ENCODE assay signal across 8 cellular contexts in the genomic region with DNA sequence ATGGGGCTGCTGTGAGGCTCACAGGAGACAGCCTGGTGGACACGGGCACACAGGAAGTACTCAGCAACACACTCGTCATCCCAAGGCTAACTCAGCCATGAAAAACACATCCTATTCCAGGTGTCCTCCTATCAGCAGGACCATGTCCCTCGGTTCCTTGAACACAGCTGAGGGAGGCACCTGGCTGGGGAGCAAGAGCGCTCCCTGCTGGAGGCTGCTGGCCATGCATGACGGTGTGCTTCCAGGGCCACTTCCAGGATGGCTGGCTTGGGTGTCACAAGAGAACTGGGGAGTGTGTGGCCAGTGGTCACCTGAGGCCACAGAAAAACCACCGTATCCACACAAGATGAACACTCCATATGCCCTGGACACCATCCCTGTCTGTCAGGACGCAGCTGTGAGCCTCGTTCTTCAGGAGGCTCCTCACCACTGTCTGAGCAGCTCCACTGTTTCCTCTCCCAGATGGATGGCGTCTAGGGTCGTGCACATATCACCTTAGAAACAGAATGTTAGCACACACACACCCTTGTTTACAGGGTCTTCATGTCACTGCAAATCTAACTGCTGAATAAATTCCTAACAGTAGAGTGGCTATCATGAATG. TPM values are rescaled to one million over a fixed set of nuclear protein-coding genes. Genes with fewer than 3 reads are reported as not detected.
DNase-seq lines count a peak whose midpoint lies in the region; ATAC-seq and TF ChIP-seq lines count a peak whose summit lies in the region.

No MANE protein-coding gene starts in this region.

- peak; percentile 100 for TF ChIP-seq CTCF in GM12873 (IDR thresholded peaks at IDR 0.05; ENCODE audit: insufficient read depth, low read depth, low read length, missing control alignments)
- TF ChIP-seq CTCF in vagina (IDR thresholded peaks at IDR 0.05): peak; percentile 76 to 93 (median 83)

- H3K27me3 Mint-ChIP-seq in IgD-negative memory B cell: no peaks in the 10 kb centered on the region

- DNase-seq in T-helper 1 cell: peak; percentile 52 to 66 (median 63)
- DNase-seq in amniotic stem cell (lab: John Stamatoyannopoulos, UW): peak; percentile 8
- DNase-seq in left cardiac atrium: peak; percentile 77
- DNase-seq in pulmonary artery endothelial cell (ENCODE audit: low read depth, low spot score): peak; percentile 10
- DNase-seq in vagina (ENCODE audit: extremely low spot score in 2 of 2): no peak

- H3K4me3 Mint-ChIP-seq in IgD-negative memory B cell: peak overlapping the region in 1 of 4 donors; percentile 8

- TF ChIP-seq POLR2A in vagina (IDR thresholded peaks at IDR 0.05): no peak

- no peak overlapping the region for H3K4me3 ChIP-seq in vagina

- H3K36me3 ChIP-seq in vagina: no peaks in the 10 kb centered on the region

- peaks cover 26% of the 10 kb centered on the region for H3K4me1 ChIP-seq in vagina

- H3K27me3 ChIP-seq in vagina: no peaks in the 10 kb centered on the region

- peaks cover 19 to 23% (median 22%) of the 10 kb centered on the region in 3 donors for H3K4me1 Mint-ChIP-seq in IgD-negative memory B cell

- peak; percentile 73 to 75 for ATAC-seq in left cardiac atrium
- ATAC-seq in HG03571 (IDR thresholded peaks at IDR 0.05; ENCODE audit: unreplicated experiment): no peak

- intact Hi-C loops in left cardiac atrium (cut with DNase I): loop anchor here (1.0 to 5.0 kb wide), 2 partner anchors 66 to 119 kb away; a partner anchor contains a TSS
- intact Hi-C loops in vagina (cut with DNase I): loop anchor here (5.0 to 10.0 kb wide), 2 partner anchors 68 to 121 kb away; a partner anchor contains a TSS

- no peaks in the 10 kb centered on the region for H3K9me3 ChIP-seq in vagina

- peak overlapping the region in 2 of 3 donors; percentile 37 to 80 for H3K27ac Mint-ChIP-seq in IgD-negative memory B cell

- H3K27ac ChIP-seq in vagina: peak overlapping the region; percentile 13

- H3K36me3 Mint-ChIP-seq in IgD-negative memory B cell: no peaks in the 10 kb centered on the region

- H3K9me3 Mint-ChIP-seq in IgD-negative memory B cell: no peaks in the 10 kb centered on the region

RNA-seq across cellular contexts. Expression of a gene that starts 31.0 kb away (rescaled TPM):
- polyA plus RNA-seq in IgD-negative memory B cell: 1.2 TPM
- total RNA-seq in left cardiac atrium: 1 to 10 TPM; 1.9 to 2.4 TPM
- 14.9 and 21.2 TPM in 2 replicates for total RNA-seq in pulmonary artery endothelial cell
- 0.74 TPM for total RNA-seq in vagina

Comparison
In these comparisons a context has a peak if more than half of its experiments do, and no peak if none do; other contexts are left out.
1. DNase-seq: peak in T-helper 1 cell (5 of 5), amniotic stem cell (single experiment), left cardiac atrium (single experiment) and pulmonary artery endothelial cell (single experiment); none in vagina (0 of 2).